Comparison of ENCODE assay signal across 22 cellular contexts in genomic region chr12:61072717-61073116, GRCh38.
A peak's percentile ranks its signal among the peaks of the same experiment; 100 is the strongest.
DNase-seq lines count a peak whose midpoint lies in the region; ATAC-seq, FAIRE-seq and TF ChIP-seq lines count a peak whose summit lies in the region.
"Had no signal": no experiment of that assay in that cellular context is flagged by ENCODE, and none has a peak within 500 bp of the region (broad histone marks: within the 10 kb centered on the region; RNA-seq: fewer than 3 reads in every experiment).

No MANE protein-coding gene starts in this region.

- CTCF ChIA-PET in HCT116 (lab: Charles Lee) (no interaction called here), WTC11 (lab: Charles Lee) (no interaction called here)

- H2AFZ ChIP-seq in HCT116 (ENCODE audit: low read depth, low read length, poor library complexity, severe bottlenecking): peak overlapping the region; percentile 17

- peaks cover 7% of the 10 kb centered on the region for H3K9me3 Mint-ChIP-seq in WTC11
- H3K9me3 Mint-ChIP-seq: CD4-positive, alpha-beta T cell had no signal

- no peaks in the 10 kb centered on the region for H3K27me3 Mint-ChIP-seq in WTC11 (ENCODE audit: low read depth)
- H3K27me3 Mint-ChIP-seq: B cell; CD4-positive, alpha-beta T cell had no signal

- no peak for DNase-seq in HCT116 (ENCODE audit: low read depth, low spot score)
- DNase-seq in WTC11 (ENCODE audit: low spot score): no peak
- DNase-seq in GM10266 (ENCODE audit: extremely low spot score): no peak
- DNase-seq in HuH-7 (ENCODE audit: low spot score): no peak
- DNase-seq: AML-193; Caco-2; Calu3; CD4-positive, alpha-beta T cell; CD8-positive, alpha-beta T cell; DMS79 treated with DMSO at 0.1 percent for 48 hours; GF-D8 had no signal

- ATAC-seq in HCT116: no peak
- no peak for ATAC-seq in WTC11
- ATAC-seq in GM21717 (IDR thresholded peaks at IDR 0.05; ENCODE audit: unreplicated experiment): no peak
- ATAC-seq: A549; CD8-positive, alpha-beta T cell; GM12878 had no signal

- no peak overlapping the region for H3K4me3 Mint-ChIP-seq in WTC11
- H3K4me3 Mint-ChIP-seq: B cell; CD4-positive, alpha-beta T cell; CD8-positive, alpha-beta T cell had no signal

- 0 out of 2 replicates have a peak, but pooled peaks cover 3% of the 10 kb centered on the region for H3K36me3 Mint-ChIP-seq in WTC11
- H3K36me3 Mint-ChIP-seq: CD8-positive, alpha-beta T cell had no signal

- no peak overlapping the region for H3K4me2 ChIP-seq in HCT116 (ENCODE audit: low read length)
- H3K4me2 ChIP-seq: A549; BLaER1 treated with 17β-estradiol and CSF1 and Interleukin-3, amounts not matched to agents 10 nM and 100 nM had no signal

- no peaks in the 10 kb centered on the region for H3K27me3 ChIP-seq in HCT116 (ENCODE audit: insufficient read depth, low read length)
- H3K27me3 ChIP-seq: BLaER1 treated with 17β-estradiol and CSF1 and Interleukin-3, amounts not matched to agents 10 nM and 100 nM had no signal

- no peak overlapping the region for H3K4me3 ChIP-seq in HCT116 (replicated peaks in 1 of 2; ENCODE audit: low read depth in 1 of 2, low read length in 2 of 2)
- H3K4me3 ChIP-seq: A549; BLaER1 treated with 17β-estradiol and CSF1 and Interleukin-3, amounts not matched to agents 10 nM and 100 nM; GM12878 had no signal

- H3K79me2 ChIP-seq in HCT116 (ENCODE audit: insufficient read depth, low read length): no peaks in the 10 kb centered on the region

- no peak for TF ChIP-seq POLR2A in HCT116 (IDR thresholded peaks at IDR 0.05; ENCODE audit: borderline replicate concordance, extremely low read depth, insufficient read depth, insufficient read length)

- no TSS peak for BruUV-seq in HCT116 (replicated peaks; lab: Mats Ljungman, UMichigan)

- peak; percentile 41 for FAIRE-seq in islet of Langerhans (lab: Jason Lieb, UNC)
- FAIRE-seq: A549, D721Med, GM12878, GM12892, GM18507 had no signal

- H3K4me1 Mint-ChIP-seq in WTC11: no peaks in the 10 kb centered on the region
- H3K4me1 Mint-ChIP-seq: B cell had no signal

- H3K36me3 ChIP-seq in HCT116 (ENCODE audit: control insufficient read depth in 1 of 2, insufficient read depth in 2 of 2, low read length in 2 of 2): no peaks in the 10 kb centered on the region
- H3K36me3 ChIP-seq: BLaER1 treated with 17β-estradiol and CSF1 and Interleukin-3, amounts not matched to agents 10 nM and 100 nM had no signal

- no peaks in the 10 kb centered on the region for H4K20me1 ChIP-seq in HCT116 (ENCODE audit: insufficient read depth)
- H4K20me1 ChIP-seq: BLaER1 treated with 17β-estradiol and CSF1 and Interleukin-3, amounts not matched to agents 10 nM and 100 nM had no signal

- POLR2A ChIA-PET in HCT116 (lab: Charles Lee): no interaction called here
- POLR2A ChIA-PET in WTC11 (lab: Charles Lee): no interaction called here

- no peaks in the 10 kb centered on the region for H3K4me1 ChIP-seq in HCT116 (ENCODE audit: control insufficient read depth in 1 of 2, insufficient read depth in 2 of 2, low read length in 2 of 2)
- H3K4me1 ChIP-seq: A549; BLaER1 treated with 17β-estradiol and CSF1 and Interleukin-3, amounts not matched to agents 10 nM and 100 nM; Caco-2 had no signal

- no peak for TF ChIP-seq CTCF in HCT116 (IDR thresholded peaks at IDR 0.05 in 2 of 3, conservative IDR thresholded peaks at IDR 0.05 in 1 of 3; ENCODE audit: borderline replicate concordance in 1 of 3, insufficient read depth in 1 of 3, low read depth in 2 of 3, low read length in 2 of 3)
- no peak for TF ChIP-seq CTCF in WTC11 (IDR thresholded peaks at IDR 0.05)
- TF ChIP-seq CTCF in GM10266 (IDR thresholded peaks at IDR 0.05; ENCODE audit: control insufficient read depth, insufficient read depth, low read depth, missing control alignments): no peak

- RAD21 ChIA-PET in HCT116 (lab: Charles Lee; ENCODE audit: low non-redundant PET in 1 of 2, low total read pairs in 2 of 2, uncharacterized antibody in 2 of 2, unreplicated experiment in 2 of 2): no interaction called here

- intact Hi-C loops in HCT116 (cut with micrococcal nuclease): no loop called here

- no peaks in the 10 kb centered on the region for H3K9me3 ChIP-seq in HCT116 (ENCODE audit: control insufficient read depth in 1 of 2, insufficient read depth in 1 of 2, low read depth in 1 of 2, low read length in 2 of 2)
- H3K9me3 ChIP-seq: BLaER1 treated with 17β-estradiol and CSF1 and Interleukin-3, amounts not matched to agents 10 nM and 100 nM; Caco-2 had no signal

- H3K9me2 ChIP-seq in HCT116 (ENCODE audit: insufficient read depth): no peaks in the 10 kb centered on the region

- H3K27ac ChIP-seq in HCT116 (ENCODE audit: low read depth, low read length): no peak overlapping the region
- H3K27ac ChIP-seq: 22Rv1; A549; BLaER1 treated with 17β-estradiol and CSF1 and Interleukin-3, amounts not matched to agents 10 nM and 100 nM; C4-2B had no signal

- TF ChIP-seq RAD21 in HCT116 (IDR thresholded peaks at IDR 0.05; ENCODE audit: low read depth): no peak

- H3K9ac ChIP-seq in HCT116 (ENCODE audit: low read length): no peak overlapping the region
- H3K9ac ChIP-seq: BLaER1 treated with 17β-estradiol and CSF1 and Interleukin-3, amounts not matched to agents 10 nM and 100 nM had no signal

- H3K27ac Mint-ChIP-seq in WTC11: no peak overlapping the region
- H3K27ac Mint-ChIP-seq: B cell; CD4-positive, alpha-beta T cell; CD8-positive, alpha-beta T cell had no signal

TF ChIP-seq in HCT116, 20 proteins besides CTCF, POLR2A, EP300 and RAD21 (continues in another document):
- no peak for TF ChIP-seq SIN3A (IDR thresholded peaks at IDR 0.05; ENCODE audit: low read depth)
- no peak for TF ChIP-seq ZBTB33 (IDR thresholded peaks at IDR 0.05; ENCODE audit: extremely low read depth, insufficient replicate concordance, low read length)
- no peak for TF ChIP-seq ZNF274 (IDR thresholded peaks at IDR 0.05; ENCODE audit: low read depth, low read length)
- no peak for TF ChIP-seq ATF3 (IDR thresholded peaks at IDR 0.05)
- no peak for TF ChIP-seq EGR1 (IDR thresholded peaks at IDR 0.05; ENCODE audit: low read depth)
- no peak for TF ChIP-seq POLR2AphosphoS5 (IDR thresholded peaks at IDR 0.05; ENCODE audit: low read depth, low read length)
- no peak for TF ChIP-seq JUND (IDR thresholded peaks at IDR 0.05)
- TF ChIP-seq ZFX (IDR thresholded peaks at IDR 0.05): no peak

TF ChIP-seq in WTC11, 78 proteins besides CTCF, POLR2A, EP300 and RAD21:
- no peak for TF ChIP-seq CBFB (CRISPR knock-in tag; IDR thresholded peaks at IDR 0.05; ENCODE audit: low read depth)
- no peak for TF ChIP-seq TCF7 (CRISPR knock-in tag; IDR thresholded peaks at IDR 0.05; ENCODE audit: low read depth)
- no peak for TF ChIP-seq GTF2I (CRISPR knock-in tag; conservative IDR thresholded peaks at IDR 0.05)
- no peak for TF ChIP-seq JAZF1 (CRISPR knock-in tag; IDR thresholded peaks at IDR 0.05)
- TF ChIP-seq ZNF121 (CRISPR knock-in tag; IDR thresholded peaks at IDR 0.05): no peak
- TF ChIP-seq HMGA2 (CRISPR knock-in tag; IDR thresholded peaks at IDR 0.05): peak; percentile 83
- TF ChIP-seq RELA (CRISPR knock-in tag; IDR thresholded peaks at IDR 0.05; ENCODE audit: borderline replicate concordance): no peak
- no peak for TF ChIP-seq USF1 (CRISPR knock-in tag; IDR thresholded peaks at IDR 0.05)
- no peak for TF ChIP-seq PREB (CRISPR knock-in tag; IDR thresholded peaks at IDR 0.05; ENCODE audit: borderline replicate concordance)
